Comparison of ENCODE assay signal across 8 cellular contexts in genomic region chr1:206612129-206612876, GRCh38. TPM values are rescaled to one million over a fixed set of nuclear protein-coding genes. Genes with fewer than 3 reads are reported as not detected.
DNase-seq lines count a peak whose midpoint lies in the region; ATAC-seq, FAIRE-seq and TF ChIP-seq lines count a peak whose summit lies in the region.

Gene EIF2D (minus strand): TSS chr1:206612465. CDS start chr1:206612342, 123 bp downstream.

- H3K36me3 ChIP-seq in adrenal gland (replicated peaks in 1 of 2) (peaks cover 0 to 21% of the 10 kb centered on the region in 2 donors), heart left ventricle (peaks cover 0 to 37% (median 28%) of the 10 kb centered on the region in 9 donors), upper lobe of left lung (peaks cover 0 to 26% (median 10%) of the 10 kb centered on the region in 4 donors)

- TF ChIP-seq POLR2A in GM12892 (IDR thresholded peaks at IDR 0.05; ENCODE audit: low read depth, low read length): peak; percentile 98
- peak; percentile 81 to 82 for TF ChIP-seq POLR2A in adrenal gland (IDR thresholded peaks at IDR 0.05)
- TF ChIP-seq POLR2A in heart left ventricle (IDR thresholded peaks at IDR 0.05): peak in 1 of 2 donors; percentile 58
- peak in 3 of 4 donors; percentile 55 to 82 (median 80) for TF ChIP-seq POLR2A in upper lobe of left lung (IDR thresholded peaks at IDR 0.05)

- H3K9me3 ChIP-seq in adrenal gland (replicated peaks in 1 of 3) (no peaks in the 10 kb centered on the region), heart left ventricle (no peaks in the 10 kb centered on the region), upper lobe of left lung (no peaks in the 10 kb centered on the region)

- TF ChIP-seq CTCF in adrenal gland (IDR thresholded peaks at IDR 0.05) (peak; percentile 89 to 99 (median 96)), heart left ventricle (IDR thresholded peaks at IDR 0.05) (peak; percentile 94 to 100 (median 98)), upper lobe of left lung (IDR thresholded peaks at IDR 0.05) (peak; percentile 99 to 100 (median 99))

- FAIRE-seq in GM12892 (lab: Jason Lieb, UNC): peak; percentile 94

- H3K27ac ChIP-seq in adrenal gland (peak within 1 kb of the TSS; percentile 38 to 90 (median 60)), heart left ventricle (peak within 1 kb of the TSS; percentile 63 to 90 (median 86)), upper lobe of left lung (peak within 1 kb of the TSS; percentile 83 to 91 (median 86))

- TF ChIP-seq EP300 in upper lobe of left lung (IDR thresholded peaks at IDR 0.05): peak in 1 of 4 donors; percentile 6

- H3K27me3 ChIP-seq in adrenal gland: no peaks in the 10 kb centered on the region
- H3K27me3 ChIP-seq in heart left ventricle: no peaks in the 10 kb centered on the region
- peaks cover 0 to 3% (median 0%) of the 10 kb centered on the region in 4 donors for H3K27me3 ChIP-seq in upper lobe of left lung

- intact Hi-C loops in T-helper 1 cell treated with Interleukin-12 subunit alpha and Interleukin-12 subunit beta and Interleukin-4 antibody, amounts not matched to agents 30 ng/mL and 1 ng/mL, for 36 hours (cut with micrococcal nuclease): loop anchor here (1.0 kb wide), 4 partner anchors 23 to 709 kb away; partner anchors contain the start of genes CD55 and DYRK3
- intact Hi-C loops in adrenal gland (cut with DNase I) (no loop called here), heart left ventricle (cut with DNase I) (loop anchor here in 4 of 10 donors (5.0 to 10.0 kb wide), 2 partner anchors 300 to 372 kb away; no protein-coding TSS in a partner anchor), posterior vena cava (cut with DNase I) (no loop called here)

- ATAC-seq in HG02870 (IDR thresholded peaks at IDR 0.05; ENCODE audit: unreplicated experiment): peak; percentile 65
- peak; percentile 99 for ATAC-seq in heart left ventricle
- peak; percentile 100 for ATAC-seq in upper lobe of left lung (ENCODE audit: low FRiP score in 2 of 2)

- H3K4me3 ChIP-seq in adrenal gland (peak within 1 kb of the TSS; percentile 7 to 86 (median 38)), heart left ventricle (peak within 1 kb of the TSS; percentile 56 to 92 (median 78)), upper lobe of left lung (peak within 1 kb of the TSS; percentile 54 to 80 (median 68))

- H3K4me1 ChIP-seq in adrenal gland (replicated peaks in 1 of 2) (peaks cover 6 to 12% of the 10 kb centered on the region in 2 donors), heart left ventricle (peaks cover 0 to 13% (median 8%) of the 10 kb centered on the region in 12 donors), upper lobe of left lung (peaks cover 5 to 19% (median 9%) of the 10 kb centered on the region in 4 donors)

- peak; percentile 99 for DNase-seq in GM12892 (ENCODE audit: insufficient read length)
- DNase-seq in NCI-H1694 (lab: John Stamatoyannopoulos, UW): peak; percentile 91
- peak; percentile 94 to 96 (median 96) for DNase-seq in adrenal gland
- DNase-seq in heart left ventricle: peak; percentile 94 to 99 (median 96)
- DNase-seq in posterior vena cava (ENCODE audit: low spot score): peak; percentile 98
- peak; percentile 95 to 98 for DNase-seq in upper lobe of left lung

- 5 to 16% (median 10%) methylated on average over 19 to 48 of the region's 48 CpGs for WGBS in adrenal gland, 4 donors
- 4 to 9% (median 5%) methylated on average over 45 to 48 of the region's 48 CpGs for WGBS in heart left ventricle, 4 donors
- WGBS in upper lobe of left lung, 2 donors: 6 to 22% methylated on average over 17 to 41 of the region's 48 CpGs

RNA-seq across cellular contexts. Expression of gene EIF2D, which starts in this region (rescaled TPM):
- 81.9 TPM for polyA plus RNA-seq in GM12892 (2012; ENCODE audit: missing spikeins)
- 49.3 and 49.5 TPM in 2 replicates for total RNA-seq in T-helper 1 cell treated with Interleukin-12 subunit alpha and Interleukin-12 subunit beta and Interleukin-4 antibody, amounts not matched to agents 30 ng/mL and 1 ng/mL, for 36 hours
- total RNA-seq in adrenal gland (10 to 100 TPM; 31.6 to 73.1 (median 52.2) TPM), heart left ventricle (10 to 100 TPM; 21.6 to 37.5 (median 29.0) TPM), posterior vena cava (10 to 100 TPM; 32.4 to 34.3 TPM), upper lobe of left lung (10 to 100 TPM; 32.6 to 84.9 (median 45.4) TPM)
- polyA plus RNA-seq in adrenal gland (10 to 100 TPM; 39.5 to 95.4 (median 78.6) TPM), heart left ventricle (10 to 100 TPM; 15.6 to 26.8 TPM)

Comparison
In these comparisons a context has a peak if more than half of its experiments do, and no peak if none do; other contexts are left out.
1. Peak in every context shown above with its lines: DNase-seq, ATAC-seq, H3K4me3 ChIP-seq and H3K27ac ChIP-seq.